19 cellular contexts compared by ENCODE assay signal in the genomic region with DNA sequence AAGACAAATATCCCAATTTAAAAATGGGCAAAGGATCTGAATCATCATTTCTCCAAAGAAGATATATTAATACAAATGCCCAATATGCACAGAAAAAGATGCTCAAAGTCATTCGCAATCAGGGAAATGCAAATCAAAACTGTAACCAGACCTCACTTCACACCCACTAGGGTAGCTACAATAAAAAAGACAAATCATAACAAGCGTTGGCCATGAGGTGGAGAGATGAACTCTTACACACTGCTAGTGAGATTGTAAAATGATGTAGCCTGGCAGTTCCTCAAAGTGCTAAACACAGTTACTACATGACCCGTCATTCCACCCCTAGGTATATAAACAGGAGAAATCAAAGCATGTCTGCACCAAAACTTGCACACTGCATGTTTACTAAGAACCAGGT. TPM values are rescaled to one million over a fixed set of nuclear protein-coding genes. Genes with fewer than 3 reads are reported as not detected.
A peak's percentile ranks its signal among the peaks of the same experiment; 100 is the strongest.
DNase-seq lines count a peak whose midpoint lies in the region; ATAC-seq and TF ChIP-seq lines count a peak whose summit lies in the region.
"Had no signal": no experiment of that assay in that cellular context is flagged by ENCODE, and none has a peak within 500 bp of the region (broad histone marks: within the 10 kb centered on the region; RNA-seq: fewer than 3 reads in every experiment).

No MANE protein-coding gene starts in this region.

- peaks cover 1% of the 10 kb centered on the region for H3K79me2 ChIP-seq in trophoblast cell (ENCODE audit: control insufficient read depth, insufficient read depth, low read length, poor library complexity)

- no peak overlapping the region for H4K91ac ChIP-seq in trophoblast cell (ENCODE audit: low read depth, low read length)

- TF ChIP-seq POLR2A in breast epithelium (IDR thresholded peaks at IDR 0.05) = no peak

- intact Hi-C loops in MCF 10A (cut with micrococcal nuclease) (no loop called here), breast epithelium (cut with DNase I; ENCODE audit: low total_unique reads) (no loop called here)

- H3K27ac Mint-ChIP-seq in MCF 10A (ENCODE audit: low read depth, unreplicated experiment) (peak overlapping the region; percentile 85), endothelial cell (ENCODE audit: unreplicated experiment) (no peak overlapping the region)
- H3K27ac Mint-ChIP-seq: CD14-positive monocyte; CD8-positive, alpha-beta T cell had no signal

- H4K12ac ChIP-seq in trophoblast cell (ENCODE audit: low read depth, low read length) = no peak overlapping the region

- H3K27me3 Mint-ChIP-seq in MCF 10A (ENCODE audit: insufficient read depth, unreplicated experiment) = no peaks in the 10 kb centered on the region
- peaks cover 4% of the 10 kb centered on the region for H3K27me3 Mint-ChIP-seq in endothelial cell (ENCODE audit: unreplicated experiment)

- H3K4me1 ChIP-seq in breast epithelium = no peaks in the 10 kb centered on the region
- peaks cover 3 to 6% of the 10 kb centered on the region in 2 experiments for H3K4me1 ChIP-seq in trophoblast cell (ENCODE audit: control insufficient read depth in 1 of 2, insufficient read depth in 2 of 2, low read length in 2 of 2)

- H3K9ac ChIP-seq in trophoblast cell (ENCODE audit: low read length) = no peak overlapping the region

- H2AFZ ChIP-seq in trophoblast cell (ENCODE audit: insufficient read depth, low read length, poor library complexity) = no peak overlapping the region

- no peak for ATAC-seq in GM18870 (IDR thresholded peaks at IDR 0.05; ENCODE audit: unreplicated experiment)
- ATAC-seq in HG02884 (IDR thresholded peaks at IDR 0.05; ENCODE audit: unreplicated experiment) = no peak
- ATAC-seq: CD8-positive, alpha-beta T cell had no signal

- no peak overlapping the region for H3K4me3 ChIP-seq in breast epithelium
- no peak overlapping the region for H3K4me3 ChIP-seq in trophoblast cell (ENCODE audit: low read depth, low read length)

- BruUV-seq in MCF 10A (replicated peaks; lab: Mats Ljungman, UMichigan) = no TSS peak

- H3K4me1 Mint-ChIP-seq in MCF 10A (ENCODE audit: insufficient read depth, unreplicated experiment) (peaks cover 25% of the 10 kb centered on the region), endothelial cell (ENCODE audit: unreplicated experiment) (peaks cover 47% of the 10 kb centered on the region)

- no peak overlapping the region for H3K4me2 ChIP-seq in trophoblast cell (ENCODE audit: low read length)

- CTCF ChIA-PET in MCF 10A (lab: Yijun Ruan, JAX) = interaction anchor here (0.8 kb wide), 1 partner anchor 589 kb away, joined by 3 read pairs; no protein-coding TSS in a partner anchor

- H3K9me3 ChIP-seq in breast epithelium = no peaks in the 10 kb centered on the region
- H3K9me3 ChIP-seq in trophoblast cell (ENCODE audit: insufficient read depth, low read depth, low read length) = no peaks in the 10 kb centered on the region

- no peak overlapping the region for H4K8ac ChIP-seq in trophoblast cell (ENCODE audit: low read depth, low read length)

- H3K36me3 Mint-ChIP-seq in MCF 10A (ENCODE audit: insufficient read depth, unreplicated experiment) (peaks cover 6% of the 10 kb centered on the region), endothelial cell (ENCODE audit: low read depth, unreplicated experiment) (peaks cover 8% of the 10 kb centered on the region)
- H3K36me3 Mint-ChIP-seq: CD14-positive monocyte; CD8-positive, alpha-beta T cell had no signal

- DNase-seq in MCF 10A (ENCODE audit: unreplicated experiment) (no peak), breast epithelium (ENCODE audit: low spot score in 2 of 2) (no peak), endothelial cell (ENCODE audit: low spot score) (no peak), trophoblast cell (no peak), hypothalamus (lab: John Stamatoyannopoulos, UW) (no peak), UCSD-AML1 (lab: John Stamatoyannopoulos, UW; ENCODE audit: unreplicated experiment) (no peak)
- DNase-seq: CD8-positive, alpha-beta T cell; COR-L47; DND-41; GF-D8; HCEC 1CT; IMR-90 had no signal

- POLR2A ChIA-PET in MCF 10A (lab: Yijun Ruan, JAX) = interaction anchor here (0.6 to 0.7 kb wide), 2 partner anchors 12 to 29 kb away, joined by 3 to 4 read pairs; no protein-coding TSS in a partner anchor

- H2AK5ac ChIP-seq in trophoblast cell (ENCODE audit: low read length) = no peak overlapping the region

- H3K4me3 Mint-ChIP-seq in MCF 10A (ENCODE audit: unreplicated experiment) = no peak overlapping the region
- peak overlapping the region; percentile 7 for H3K4me3 Mint-ChIP-seq in endothelial cell (ENCODE audit: unreplicated experiment)
- H3K4me3 Mint-ChIP-seq: CD14-positive monocyte; CD8-positive, alpha-beta T cell had no signal

- H3K36me3 ChIP-seq in breast epithelium (no peaks in the 10 kb centered on the region), trophoblast cell (ENCODE audit: control insufficient read depth in 1 of 2, insufficient read depth in 2 of 2, low read length in 2 of 2) (no peaks in the 10 kb centered on the region)

- H3K14ac ChIP-seq in trophoblast cell (ENCODE audit: low read length) = no peak overlapping the region

- H3K9me3 Mint-ChIP-seq in MCF 10A (ENCODE audit: unreplicated experiment) (no peaks in the 10 kb centered on the region), endothelial cell (ENCODE audit: unreplicated experiment) (no peaks in the 10 kb centered on the region)

- no peak overlapping the region for H2BK5ac ChIP-seq in trophoblast cell (ENCODE audit: low read depth, low read length, poor library complexity)

- H3K27me3 ChIP-seq in breast epithelium (no peaks in the 10 kb centered on the region), trophoblast cell (ENCODE audit: insufficient read depth, low read length) (no peaks in the 10 kb centered on the region)

- H3K27ac ChIP-seq in breast epithelium = no peak overlapping the region
- no peak overlapping the region for H3K27ac ChIP-seq in trophoblast cell (ENCODE audit: low read depth, low read length)
- H3K27ac ChIP-seq: 22Rv1, HL-60 had no signal

- no peak overlapping the region for H2BK12ac ChIP-seq in trophoblast cell (ENCODE audit: low read length)

- no CpG with 5 or more reads among the region's 3 CpGs for WGBS in trophoblast cell (ENCODE audit: extremely low coverage, insufficient coverage, insufficient read length)

- peak overlapping the region; percentile 49 for H3K4ac ChIP-seq in trophoblast cell (ENCODE audit: low read depth, low read length)

- no peak overlapping the region for H2BK120ac ChIP-seq in trophoblast cell (ENCODE audit: insufficient read depth, low read length, poor library complexity)

- TF ChIP-seq CTCF in MCF 10A (IDR thresholded peaks at IDR 0.05; ENCODE audit: unreplicated experiment) (no peak), breast epithelium (IDR thresholded peaks at IDR 0.05) (no peak), endothelial cell (IDR thresholded peaks at IDR 0.05; ENCODE audit: unreplicated experiment) (no peak)

- H3K79me1 ChIP-seq in trophoblast cell (ENCODE audit: low read length) = no peaks in the 10 kb centered on the region

- H3K18ac ChIP-seq in trophoblast cell (ENCODE audit: low read length) = no peak overlapping the region

- no peak overlapping the region for H3K23ac ChIP-seq in trophoblast cell (ENCODE audit: low read length)

RNA-seq across cellular contexts. Expression of a gene that starts 30.4 kb away (rescaled TPM):
- total RNA-seq in MCF 10A (2022) (82.7 and 91.1 TPM in 2 replicates), breast epithelium (100 to 1,000 TPM in 1 of 3 donors, 10 to 100 TPM in 2; 64.0 to 110 (median 98.0) TPM), endothelial cell (ENCODE audit: unreplicated experiment) (187 TPM)
- polyA plus RNA-seq in trophoblast cell (2013) = 55.5 and 55.9 TPM in 2 replicates

RNA-seq across cellular contexts. Expression of a gene that starts 57.0 kb away (rescaled TPM):
- total RNA-seq in MCF 10A (2022) (not detected in 2 replicates), breast epithelium (not detected), endothelial cell (ENCODE audit: unreplicated experiment) (not detected)
- 0.30 and 0.39 TPM in 2 replicates for polyA plus RNA-seq in trophoblast cell (2013)
- total RNA-seq: CD8-positive, alpha-beta T cell; H1; IMR-90 had no signal
- polyA plus RNA-seq: BJ, CD14-positive monocyte, H1, IMR-90 had no signal
